1 cellular context compared by ENCODE assay signal in the genomic region with DNA sequence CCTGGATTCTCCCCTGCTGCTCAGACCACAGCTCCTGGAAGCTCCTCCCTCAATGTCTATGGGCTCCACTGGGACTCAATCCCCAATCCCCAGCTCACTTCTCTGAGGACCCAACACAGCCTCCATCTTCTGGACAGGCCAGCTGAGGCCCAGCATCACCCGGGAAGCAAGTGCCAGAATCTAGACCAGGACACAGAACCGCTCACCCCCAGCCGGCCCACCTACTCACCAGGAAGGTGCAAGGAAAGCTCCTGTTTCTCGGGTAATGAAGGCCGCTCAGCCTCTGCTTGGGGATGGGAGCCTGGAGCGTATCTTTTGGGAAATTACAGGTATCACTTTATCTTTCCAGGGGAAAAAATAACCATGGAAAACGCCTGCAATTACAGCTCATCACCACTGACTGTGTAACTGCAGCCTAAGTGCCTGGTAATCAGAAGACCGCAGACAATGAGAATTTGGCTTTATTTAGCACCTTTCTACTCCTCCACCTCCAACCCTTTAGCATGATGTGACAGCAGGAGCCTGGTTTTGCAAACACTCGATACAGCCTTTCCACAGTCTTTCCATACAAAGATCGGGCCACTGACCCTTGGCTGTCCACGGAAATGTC.
TF ChIP-seq lines count a peak whose summit lies in the region.

No MANE protein-coding gene starts in this region.

TF ChIP-seq in H1, 55 proteins besides CTCF, POLR2A, EP300 and RAD21:
- TF ChIP-seq HDAC2 (IDR thresholded peaks at IDR 0.05; ENCODE audit: borderline replicate concordance in 1 of 2, low read depth in 2 of 2, low read length in 2 of 2): no peak
- no peak for TF ChIP-seq PHF8 (conservative IDR thresholded peaks at IDR 0.05; ENCODE audit: low read depth, low read length)
